ENCODE assay signal across 19 cellular contexts in genomic region chr18:63107931-63108330, GRCh38.
DNase-seq lines count a peak whose midpoint lies in the region; ATAC-seq and TF ChIP-seq lines count a peak whose summit lies in the region.
"Had no signal": no experiment of that assay in that cellular context is flagged by ENCODE, and none has a peak within 500 bp of the region (broad histone marks: within the 10 kb centered on the region; RNA-seq: fewer than 3 reads in every experiment).

No MANE protein-coding gene starts in this region.

- H3K4me1 Mint-ChIP-seq in activated naive CD8-positive, alpha-beta T cell treated with anti-CD3 and anti-CD28 coated beads, Interleukin-2, amount 50 U/mL, for 24 hours, result peaks cover 34% of the 10 kb centered on the region
- peaks cover 21% of the 10 kb centered on the region for H3K4me1 Mint-ChIP-seq in activated naive CD8-positive, alpha-beta T cell treated with anti-CD3 and anti-CD28 coated beads for 36 hours
- H3K4me1 Mint-ChIP-seq in stimulated activated naive B cell treated with anti-CD40 and anti-IgM and Interleukin-4, amounts not matched to agents 10 μg/mL and 1 μg/mL and 100 μg/mL, for 72 hours, result peaks cover 56 to 77% of the 10 kb centered on the region in 2 donors

- ATAC-seq in activated naive CD8-positive, alpha-beta T cell treated with anti-CD3 and anti-CD28 coated beads, Interleukin-2, amount 50 U/mL, for 24 hours, result no peak
- ATAC-seq in stimulated activated naive B cell treated with anti-CD40 and anti-IgM and Interleukin-4, amounts not matched to agents 10 μg/mL and 1 μg/mL and 100 μg/mL, for 72 hours (replicated peaks), result no peak
- ATAC-seq in HG03469 (IDR thresholded peaks at IDR 0.05; ENCODE audit: unreplicated experiment), result no peak
- ATAC-seq: T-helper 17 cell had no signal

- H3K27me3 Mint-ChIP-seq in activated naive CD8-positive, alpha-beta T cell treated with anti-CD3 and anti-CD28 coated beads, Interleukin-2, amount 50 U/mL, for 24 hours, result peaks cover 7% of the 10 kb centered on the region
- H3K27me3 Mint-ChIP-seq in activated naive CD8-positive, alpha-beta T cell treated with anti-CD3 and anti-CD28 coated beads for 36 hours, result peaks cover 7% of the 10 kb centered on the region
- peaks cover 4 to 5% of the 10 kb centered on the region in 2 donors for H3K27me3 Mint-ChIP-seq in stimulated activated naive B cell treated with anti-CD40 and anti-IgM and Interleukin-4, amounts not matched to agents 10 μg/mL and 1 μg/mL and 100 μg/mL, for 72 hours
- H3K27me3 Mint-ChIP-seq: T-helper 17 cell had no signal

- no peaks in the 10 kb centered on the region for H3K36me3 Mint-ChIP-seq in activated naive CD8-positive, alpha-beta T cell treated with anti-CD3 and anti-CD28 coated beads, Interleukin-2, amount 50 U/mL, for 24 hours (ENCODE audit: low read depth)
- peaks cover 2% of the 10 kb centered on the region for H3K36me3 Mint-ChIP-seq in activated naive CD8-positive, alpha-beta T cell treated with anti-CD3 and anti-CD28 coated beads for 36 hours
- H3K36me3 Mint-ChIP-seq in stimulated activated naive B cell treated with anti-CD40 and anti-IgM and Interleukin-4, amounts not matched to agents 10 μg/mL and 1 μg/mL and 100 μg/mL, for 72 hours, result peaks cover 14 to 26% of the 10 kb centered on the region in 2 donors

- H3K4me3 Mint-ChIP-seq in activated naive CD8-positive, alpha-beta T cell treated with anti-CD3 and anti-CD28 coated beads, Interleukin-2, amount 50 U/mL, for 24 hours, result no peak overlapping the region
- H3K4me3 Mint-ChIP-seq in activated naive CD8-positive, alpha-beta T cell treated with anti-CD3 and anti-CD28 coated beads for 36 hours, result no peak overlapping the region
- H3K4me3 Mint-ChIP-seq in stimulated activated naive B cell treated with anti-CD40 and anti-IgM and Interleukin-4, amounts not matched to agents 10 μg/mL and 1 μg/mL and 100 μg/mL, for 72 hours, result peak overlapping the region; percentile 32 to 77

- no peaks in the 10 kb centered on the region for H3K36me3 ChIP-seq in KOPT-K1 (ENCODE audit: insufficient read depth, low read length)
- H3K36me3 ChIP-seq: SJCRH30 had no signal

- H3K9me3 Mint-ChIP-seq in activated naive CD8-positive, alpha-beta T cell treated with anti-CD3 and anti-CD28 coated beads, Interleukin-2, amount 50 U/mL, for 24 hours, result peaks cover 12% of the 10 kb centered on the region
- peaks cover 3% of the 10 kb centered on the region for H3K9me3 Mint-ChIP-seq in activated naive CD8-positive, alpha-beta T cell treated with anti-CD3 and anti-CD28 coated beads for 36 hours
- peaks cover 6 to 11% of the 10 kb centered on the region in 2 donors for H3K9me3 Mint-ChIP-seq in stimulated activated naive B cell treated with anti-CD40 and anti-IgM and Interleukin-4, amounts not matched to agents 10 μg/mL and 1 μg/mL and 100 μg/mL, for 72 hours

- DNase-seq in activated naive CD8-positive, alpha-beta T cell treated with anti-CD3 and anti-CD28 coated beads, Interleukin-2, amount 50 U/mL, for 24 hours, result no peak
- no peak for DNase-seq in activated naive CD8-positive, alpha-beta T cell treated with anti-CD3 and anti-CD28 coated beads for 36 hours
- DNase-seq in NCI-H69 (lab: John Stamatoyannopoulos, UW) (peak; percentile 54), GM13977 (ENCODE audit: low spot score) (no peak)
- no peak for DNase-seq in stimulated activated naive B cell treated with anti-CD40 and anti-IgM and Interleukin-4, amounts not matched to agents 10 μg/mL and 1 μg/mL and 100 μg/mL, for 72 hours
- no peak for DNase-seq in activated effector memory CD4-positive, alpha-beta T cell treated with Interleukin-2 at 50 U/mL for 16 hours
- DNase-seq: Caco-2, DMS153, EL, HCEC 1CT, NCI-H1694, NCI-H526 treated with DMSO at 0.1 percent for 48 hours, SJCRH30, T-helper 17 cell had no signal

- no peak for TF ChIP-seq CTCF in GM13977 (IDR thresholded peaks at IDR 0.05; ENCODE audit: extremely low read depth, insufficient read depth, missing control alignments)

- peak overlapping the region; percentile 52 for H3K27ac ChIP-seq in KOPT-K1 (ENCODE audit: low read depth, low read length, poor library complexity, severe bottlenecking)
- H3K27ac ChIP-seq: C4-2B, KMS-11, RWPE1, SJCRH30 had no signal

- H3K9me3 ChIP-seq in KOPT-K1 (ENCODE audit: insufficient read depth, low read length, poor library complexity, severe bottlenecking), result no peaks in the 10 kb centered on the region
- H3K9me3 ChIP-seq: Caco-2, SJCRH30 had no signal

- in situ Hi-C loops in GM13977 (cut with MboI; ENCODE audit: low pct_unique_long_range_greater_than_20kb, low sequenced_read_pairs, unreplicated experiment), result no loop called here

- peak overlapping the region; percentile 29 for H3K27ac Mint-ChIP-seq in activated naive CD8-positive, alpha-beta T cell treated with anti-CD3 and anti-CD28 coated beads, Interleukin-2, amount 50 U/mL, for 24 hours
- H3K27ac Mint-ChIP-seq in activated naive CD8-positive, alpha-beta T cell treated with anti-CD3 and anti-CD28 coated beads for 36 hours, result no peak overlapping the region
- peak overlapping the region; percentile 21 for H3K27ac Mint-ChIP-seq in stimulated activated naive B cell treated with anti-CD40 and anti-IgM and Interleukin-4, amounts not matched to agents 10 μg/mL and 1 μg/mL and 100 μg/mL, for 72 hours

Comparison
In these comparisons a context has a peak if more than half of its experiments do, and no peak if none do; other contexts are left out.
1. H3K4me3 Mint-ChIP-seq: peak in stimulated activated naive B cell treated with anti-CD40 and anti-IgM and Interleukin-4, amounts not matched to agents 10 μg/mL and 1 μg/mL and 100 μg/mL, for 72 hours (2 of 2); none in activated naive CD8-positive, alpha-beta T cell treated with anti-CD3 and anti-CD28 coated beads, Interleukin-2, amount 50 U/mL, for 24 hours (single experiment) and activated naive CD8-positive, alpha-beta T cell treated with anti-CD3 and anti-CD28 coated beads for 36 hours (single experiment).